In genomic region chr1:115057661-115058249, GRCh38 we compare ENCODE assay signal across 21 cellular contexts. TPM values are rescaled to one million over a fixed set of nuclear protein-coding genes. Genes with fewer than 3 reads are reported as not detected.
DNase-seq lines count a peak whose midpoint lies in the region; ATAC-seq, FAIRE-seq and TF ChIP-seq lines count a peak whose summit lies in the region.
"Had no signal": no experiment of that assay in that cellular context is flagged by ENCODE, and none has a peak within 500 bp of the region (broad histone marks: within the 10 kb centered on the region; RNA-seq: fewer than 3 reads in every experiment).

No MANE protein-coding gene starts in this region.

- intact Hi-C loops in kidney (cut with DNase I) (no loop called here), sigmoid colon (cut with DNase I) (loop anchor here (10.0 kb wide), 1 partner anchor 303 kb away; the partner anchor contains the start of gene CSDE1)

- no peaks in the 10 kb centered on the region for H3K27me3 ChIP-seq in sigmoid colon
- H3K27me3 ChIP-seq in effector memory CD4-positive, alpha-beta T cell (replicated peaks; ENCODE audit: control insufficient read depth, insufficient read depth, low read length, poor library complexity, severe bottlenecking), result no peaks in the 10 kb centered on the region
- H3K27me3 ChIP-seq: BLaER1 had no signal

- H3K9ac ChIP-seq in kidney (ENCODE audit: low read length in 2 of 2), result no peak overlapping the region
- H3K9ac ChIP-seq: BLaER1 had no signal

- peak overlapping the region; percentile 44 to 50 for H3K4me3 ChIP-seq in kidney (ENCODE audit: low read length in 2 of 2)
- no peak overlapping the region for H3K4me3 ChIP-seq in sigmoid colon
- H3K4me3 ChIP-seq in effector memory CD4-positive, alpha-beta T cell (ENCODE audit: insufficient read depth, low read depth, low read length, poor library complexity, severe bottlenecking), result no peak overlapping the region
- H3K4me3 ChIP-seq: BLaER1 had no signal

- H3K27ac ChIP-seq in kidney (ENCODE audit: low read depth in 2 of 2, low read length in 2 of 2) (peak overlapping the region; percentile 5 to 77), sigmoid colon (peak overlapping the region; percentile 48 to 76 (median 70))
- no peak overlapping the region for H3K27ac ChIP-seq in effector memory CD4-positive, alpha-beta T cell (ENCODE audit: insufficient read depth, low read length, poor library complexity, severe bottlenecking)
- H3K27ac ChIP-seq: BLaER1 had no signal

- FAIRE-seq in kidney (lab: Jason Lieb, UNC), result no peak
- FAIRE-seq: GM12891, GM18507 had no signal

- peak; percentile 77 for DNase-seq in DMS79 (lab: John Stamatoyannopoulos, UW)
- DNase-seq in NOMO-1 treated with DMSO at 0.1 percent for 48 hours (lab: John Stamatoyannopoulos, UW; ENCODE audit: unreplicated experiment), result peak; percentile 22
- DNase-seq in kidney, result no peak
- DNase-seq in sigmoid colon, result no peak
- DNase-seq in effector memory CD4-positive, alpha-beta T cell, result no peak
- DNase-seq in central memory CD4-positive, alpha-beta T cell, result no peak
- DNase-seq: CD8-positive, alpha-beta T cell; DND-41; GF-D8; GOT3; MM.1S; NCI-H1105; NCI-H1694; NCI-H524; SHP77 treated with DMSO at 0.1 percent for 48 hours had no signal

- ATAC-seq in GM18861 (IDR thresholded peaks at IDR 0.05; ENCODE audit: unreplicated experiment) (no peak), GM19328 (IDR thresholded peaks at IDR 0.05; ENCODE audit: unreplicated experiment) (no peak)
- ATAC-seq: CD8-positive, alpha-beta T cell had no signal

- H3K36me3 ChIP-seq in kidney (ENCODE audit: control insufficient read depth in 1 of 2, insufficient read depth in 2 of 2, low read length in 2 of 2) (no peaks in the 10 kb centered on the region), sigmoid colon (peaks cover 0 to 51% (median 2%) of the 10 kb centered on the region in 4 donors)
- no peaks in the 10 kb centered on the region for H3K36me3 ChIP-seq in effector memory CD4-positive, alpha-beta T cell (ENCODE audit: control insufficient read depth, insufficient read depth, low read length)

- 37 to 76% methylated on average over 6 of the region's 6 CpGs for WGBS in sigmoid colon, 2 donors

- no peak for TF ChIP-seq CTCF in kidney (IDR thresholded peaks at IDR 0.05; ENCODE audit: borderline replicate concordance, extremely low read depth, insufficient read depth)
- TF ChIP-seq CTCF in sigmoid colon (IDR thresholded peaks at IDR 0.05), result no peak

- no peak for TF ChIP-seq POLR2A in sigmoid colon (IDR thresholded peaks at IDR 0.05)

- H3K9me3 ChIP-seq in kidney (ENCODE audit: control insufficient read depth in 1 of 2, low read length in 2 of 2) (no peaks in the 10 kb centered on the region), sigmoid colon (no peaks in the 10 kb centered on the region)
- no peaks in the 10 kb centered on the region for H3K9me3 ChIP-seq in effector memory CD4-positive, alpha-beta T cell (ENCODE audit: control insufficient read depth, low read length)
- H3K9me3 ChIP-seq: BLaER1 had no signal

- TF ChIP-seq EP300 in sigmoid colon (IDR thresholded peaks at IDR 0.05), result no peak

- H3K4me1 ChIP-seq in kidney (ENCODE audit: control insufficient read depth in 1 of 2, insufficient read depth in 1 of 2, low read depth in 1 of 2, low read length in 2 of 2) (peaks cover 9 to 14% of the 10 kb centered on the region in 2 donors), sigmoid colon (peaks cover 0 to 31% (median 23%) of the 10 kb centered on the region in 4 donors)
- H3K4me1 ChIP-seq in effector memory CD4-positive, alpha-beta T cell (ENCODE audit: control insufficient read depth, insufficient read depth, low read length, poor library complexity, severe bottlenecking), result peaks cover 16% of the 10 kb centered on the region

RNA-seq across cellular contexts. Expression of gene TSHB, which starts 28.1 kb away (rescaled TPM):
- total RNA-seq in kidney (not detected), sigmoid colon (not detected)
- polyA plus RNA-seq in kidney (ENCODE audit: insufficient read depth, low read depth, low replicate concordance) (not detected), sigmoid colon (not detected)
- total RNA-seq: A172; CD8-positive, alpha-beta T cell had no signal

RNA-seq across cellular contexts. Expression of gene TSPAN2, which starts 31.5 kb away (rescaled TPM):
- total RNA-seq in kidney (9.9 TPM), sigmoid colon (100 to 1,000 TPM in 2 of 4 donors, 10 to 100 TPM in 2; 61.5 to 122 (median 94.7) TPM)
- polyA plus RNA-seq in kidney (ENCODE audit: insufficient read depth, low read depth, low replicate concordance) (14.6 TPM), sigmoid colon (1 to 10 TPM in 2 of 3 donors, under 1 TPM in 1; 0.46 to 5.5 (median 1.8) TPM)

Comparison
In these comparisons a context has a peak if more than half of its experiments do, and no peak if none do; other contexts are left out.
1. DNase-seq: peak in DMS79 (single experiment) and NOMO-1 treated with DMSO at 0.1 percent for 48 hours (single experiment); none in kidney (single experiment), sigmoid colon (single experiment), effector memory CD4-positive, alpha-beta T cell (0 of 3) and central memory CD4-positive, alpha-beta T cell (single experiment).
2. H3K4me3 ChIP-seq: peak in kidney (2 of 2); none in sigmoid colon (0 of 4) and effector memory CD4-positive, alpha-beta T cell (single experiment).